Comparison of ENCODE assay signal across 2 cellular contexts in the genomic region with DNA sequence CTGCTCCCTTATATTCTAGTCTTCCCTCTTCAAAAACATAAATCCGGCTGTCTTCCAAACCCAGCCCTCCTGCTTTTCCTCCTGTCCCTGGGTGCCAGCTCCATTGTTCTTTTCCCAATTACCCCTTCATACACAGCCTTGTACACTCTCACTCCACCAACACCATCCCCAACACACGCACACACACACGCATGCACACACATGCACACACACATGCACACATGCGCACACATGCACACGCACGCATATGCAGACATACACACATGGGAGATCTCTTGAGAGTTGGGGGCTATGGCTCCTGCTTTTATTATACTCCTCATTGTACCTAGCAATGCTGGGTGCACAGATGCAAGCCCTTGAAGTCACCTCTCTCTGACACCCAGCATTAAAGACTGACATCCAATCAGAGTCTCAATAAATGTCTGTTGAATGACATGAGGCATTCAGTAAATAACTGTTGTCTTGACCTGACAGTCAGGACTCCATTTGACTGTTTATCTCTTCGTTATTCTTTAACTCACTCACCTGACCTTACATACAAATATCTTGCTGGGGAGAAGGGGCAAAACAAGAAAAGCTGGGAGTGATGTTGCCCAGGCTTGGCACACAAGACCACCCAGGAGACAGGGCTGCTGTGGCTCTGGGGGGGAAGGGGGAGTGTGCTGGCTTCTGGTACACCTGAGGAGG.
TF ChIP-seq lines count a peak whose summit lies in the region.

No MANE protein-coding gene starts in this region.

TF ChIP-seq in WTC11, 78 proteins besides CTCF, POLR2A, EP300 and RAD21:
- TF ChIP-seq ERG (CRISPR knock-in tag; IDR thresholded peaks at IDR 0.05), result no peak
- TF ChIP-seq SMAD4 (CRISPR knock-in tag; IDR thresholded peaks at IDR 0.05), result no peak
- TF ChIP-seq IRF1 (CRISPR knock-in tag; IDR thresholded peaks at IDR 0.05), result no peak
- no peak for TF ChIP-seq GTF2I (CRISPR knock-in tag; conservative IDR thresholded peaks at IDR 0.05)
- no peak for TF ChIP-seq TEAD4 (CRISPR knock-in tag; IDR thresholded peaks at IDR 0.05)
- no peak for TF ChIP-seq ZNF138 (CRISPR knock-in tag; conservative IDR thresholded peaks at IDR 0.05)
- no peak for TF ChIP-seq HMGA2 (CRISPR knock-in tag; IDR thresholded peaks at IDR 0.05)
- TF ChIP-seq ATF3 (CRISPR knock-in tag; conservative IDR thresholded peaks at IDR 0.05), result no peak
- no peak for TF ChIP-seq ZSCAN18 (CRISPR knock-in tag; IDR thresholded peaks at IDR 0.05)
- no peak for TF ChIP-seq ZNF219 (CRISPR knock-in tag; IDR thresholded peaks at IDR 0.05; ENCODE audit: borderline replicate concordance)
- TF ChIP-seq ZNF121 (CRISPR knock-in tag; IDR thresholded peaks at IDR 0.05), result no peak
- TF ChIP-seq CREM (CRISPR knock-in tag; IDR thresholded peaks at IDR 0.05), result no peak
- TF ChIP-seq SOX15 (CRISPR knock-in tag; IDR thresholded peaks at IDR 0.05), result no peak
- no peak for TF ChIP-seq ZNF532 (CRISPR knock-in tag; IDR thresholded peaks at IDR 0.05; ENCODE audit: borderline replicate concordance)

TF ChIP-seq in SK-N-SH, 30 proteins besides CTCF, POLR2A, EP300 and RAD21 (continued from another document):
- TF ChIP-seq NRF1 (IDR thresholded peaks at IDR 0.05; ENCODE audit: low read depth, low read length) (no peak), FOXJ3 (CRISPR knock-in tag; IDR thresholded peaks at IDR 0.05) (no peak), GATA2 (CRISPR knock-in tag; IDR thresholded peaks at IDR 0.05) (no peak), RCOR1 (IDR thresholded peaks at IDR 0.05; ENCODE audit: low read length) (no peak), REST (IDR thresholded peaks at IDR 0.05; ENCODE audit: low read depth, low read length) (no peak), JUND (IDR thresholded peaks at IDR 0.05) (no peak), NFIC (IDR thresholded peaks at IDR 0.05; ENCODE audit: borderline replicate concordance) (no peak), SIN3A (IDR thresholded peaks at IDR 0.05; ENCODE audit: borderline replicate concordance, low read depth, low read length) (no peak), RXRA (IDR thresholded peaks at IDR 0.05; ENCODE audit: borderline replicate concordance, low read depth) (no peak), SMC3 (IDR thresholded peaks at IDR 0.05; ENCODE audit: low read depth, low read length) (no peak), TAF1 (IDR thresholded peaks at IDR 0.05; ENCODE audit: borderline replicate concordance, low read depth, low read length) (no peak), FOSL2 (IDR thresholded peaks at IDR 0.05; ENCODE audit: borderline replicate concordance, low read depth) (no peak), GABPA (IDR thresholded peaks at IDR 0.05; ENCODE audit: low read depth) (no peak), YY1 (IDR thresholded peaks at IDR 0.05; ENCODE audit: low read depth) (no peak), FOXM1 (IDR thresholded peaks at IDR 0.05; ENCODE audit: low read depth) (no peak), RFX5 (IDR thresholded peaks at IDR 0.05; ENCODE audit: low read length) (no peak), ZBTB33 (IDR thresholded peaks at IDR 0.05; ENCODE audit: borderline replicate concordance, low read depth) (no peak)
- TF ChIP-seq, protein P1, sequence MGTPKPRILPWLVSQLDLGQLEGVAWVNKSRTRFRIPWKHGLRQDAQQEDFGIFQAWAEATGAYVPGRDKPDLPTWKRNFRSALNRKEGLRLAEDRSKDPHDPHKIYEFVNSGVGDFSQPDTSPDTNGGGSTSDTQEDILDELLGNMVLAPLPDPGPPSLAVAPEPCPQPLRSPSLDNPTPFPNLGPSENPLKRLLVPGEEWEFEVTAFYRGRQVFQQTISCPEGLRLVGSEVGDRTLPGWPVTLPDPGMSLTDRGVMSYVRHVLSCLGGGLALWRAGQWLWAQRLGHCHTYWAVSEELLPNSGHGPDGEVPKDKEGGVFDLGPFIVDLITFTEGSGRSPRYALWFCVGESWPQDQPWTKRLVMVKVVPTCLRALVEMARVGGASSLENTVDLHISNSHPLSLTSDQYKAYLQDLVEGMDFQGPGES (IDR thresholded peaks at IDR 0.05; ENCODE audit: low read depth, low read length), result no peak
